ENCODE assay signal across 7 cellular contexts in genomic region chr16:29349966-29350365, GRCh38. TPM values are rescaled to one million over a fixed set of nuclear protein-coding genes. Genes with fewer than 3 reads are reported as not detected.
DNase-seq lines count a peak whose midpoint lies in the region; ATAC-seq, FAIRE-seq and TF ChIP-seq lines count a peak whose summit lies in the region.
"Not testable (repeated sequence)": the region's sequence is repeated elsewhere in the genome, so short reads cannot be mapped to it uniquely, and the experiment has no call there.

No MANE protein-coding gene starts in this region.

- BruUV-seq in IMR-90 (replicated peaks; lab: Mats Ljungman, UMichigan), result not testable (repeated sequence)

- not testable (repeated sequence) for H4K20me1 ChIP-seq in IMR-90 (ENCODE audit: insufficient read depth, low read length)

- peak overlapping the region; percentile 79; the same call in 1 of the 2 replicates for H3K27ac ChIP-seq in IMR-90 (ENCODE audit: insufficient read depth, low read length)
- H3K27ac ChIP-seq in kidney (ENCODE audit: low read depth in 2 of 2, low read length in 2 of 2), result not testable (repeated sequence)

- peak overlapping the region; percentile 59; the same call in 1 of the 2 replicates for H2AK5ac ChIP-seq in IMR-90 (ENCODE audit: low read depth, low read length)

- peak; percentile 85 for ATAC-seq in IMR-90 (ENCODE audit: low read depth)

- H3K56ac ChIP-seq in IMR-90 (ENCODE audit: extremely low read depth, insufficient read depth, low read length), result not testable (repeated sequence)

- CTCF ChIA-PET in IMR-90 (lab: Yijun Ruan, JAX), result not testable (repeated sequence)

- not testable (repeated sequence) for H3K14ac ChIP-seq in IMR-90 (replicated peaks; ENCODE audit: low read depth, low read length)

- not testable (repeated sequence) for H3K9me3 ChIP-seq in IMR-90 (ENCODE audit: control insufficient read depth, insufficient read depth, low read length); kidney (ENCODE audit: control insufficient read depth in 1 of 2, low read length in 2 of 2)

- H3K27me3 ChIP-seq in IMR-90 (ENCODE audit: control insufficient read depth, insufficient read depth, low read length), result not testable (repeated sequence)

- H3K36me3 ChIP-seq in IMR-90 (ENCODE audit: control insufficient read depth, insufficient read depth, low read length); kidney (ENCODE audit: control insufficient read depth in 1 of 2, insufficient read depth in 2 of 2, low read length in 2 of 2): not testable (repeated sequence)

- not testable (repeated sequence) for H3K9me1 ChIP-seq in IMR-90 (ENCODE audit: insufficient read depth, low read length)

- in situ Hi-C loops in IMR-90 (cut with MboI; ENCODE audit: low sequenced_read_pairs); astrocyte of the cerebellum (cut with HindIII; ENCODE audit: low sequenced_read_pairs): not testable (repeated sequence)

- H2BK15ac ChIP-seq in IMR-90 (ENCODE audit: low read depth, low read length), result peak overlapping the region; percentile 83; the same call in 1 of the 3 replicates

- POLR2A ChIA-PET in IMR-90 (lab: Charles Lee; ENCODE audit: unreplicated experiment), result not testable (repeated sequence)

- not testable (repeated sequence) for H2AFZ ChIP-seq in IMR-90 (replicated peaks; ENCODE audit: low read length, poor library complexity)

- DNase-seq in EH (ENCODE audit: low read depth) (peak; percentile 90), IMR-90 (peak; percentile 90), RPMI7951 (ENCODE audit: low read depth) (peak; percentile 95), astrocyte of the cerebellum (ENCODE audit: low read depth) (peak; percentile 90), fibroblast of peridontal ligament (ENCODE audit: extremely low read depth) (peak; percentile 96), kidney (peak; percentile 88), renal cortical epithelial cell (ENCODE audit: low read depth) (peak; percentile 86)

- not testable (repeated sequence) for H4K5ac ChIP-seq in IMR-90 (ENCODE audit: low read depth, low read length)

- not testable (repeated sequence) for TF ChIP-seq RAD21 in IMR-90 (IDR thresholded peaks at IDR 0.05; ENCODE audit: low read length)

- intact Hi-C loops in IMR-90 (cut with micrococcal nuclease); kidney (cut with DNase I): not testable (repeated sequence)

- H2BK120ac ChIP-seq in IMR-90 (ENCODE audit: low read depth, low read length), result peak overlapping the region; percentile 77

- dilution Hi-C loops in IMR-90 (cut with HindIII; ENCODE audit: low sequenced_read_pairs, unreplicated experiment), result not testable (repeated sequence)

- peak overlapping the region; percentile 78 to 79; a peak in 1 of 4 replicates for H4K8ac ChIP-seq in IMR-90 (ENCODE audit: low read depth in 2 of 2, low read length in 2 of 2)

- H2BK20ac ChIP-seq in IMR-90 (ENCODE audit: low read depth, low read length), result peak overlapping the region; percentile 34; the same call in 1 of the 2 replicates

- not testable (repeated sequence) for H3K4me3 ChIP-seq in IMR-90 (ENCODE audit: insufficient read depth, low read depth, low read length); astrocyte of the cerebellum (ENCODE audit: low read depth, low read length); kidney (ENCODE audit: low read length in 2 of 2)

- whole genome bisulfite sequencing in IMR-90 (ENCODE audit: extremely low coverage in 2 of 2, insufficient read length in 1 of 2), 2 experiments, result 0% methylated on average over 1 of the region's 7 CpGs; no CpG with 5 or more reads in 1 of the 2 experiments

- H3K4me1 ChIP-seq in IMR-90 (ENCODE audit: control insufficient read depth, insufficient read depth, low read length); kidney (ENCODE audit: control insufficient read depth in 1 of 2, insufficient read depth in 1 of 2, low read depth in 1 of 2, low read length in 2 of 2): not testable (repeated sequence)

- not testable (repeated sequence) for H2BK5ac ChIP-seq in IMR-90 (ENCODE audit: low read depth, low read length, poor library complexity, severe bottlenecking)

- not testable (repeated sequence) for H3K23ac ChIP-seq in IMR-90 (ENCODE audit: low read depth, low read length)

- H4K91ac ChIP-seq in IMR-90 (ENCODE audit: insufficient read depth, low read depth, low read length), result peak overlapping the region; percentile 61; the same call in 1 of the 2 replicates

- H3K4ac ChIP-seq in IMR-90 (ENCODE audit: low read depth, low read length), result peak overlapping the region; percentile 71; the same call in 1 of the 2 replicates

- peak overlapping the region; percentile 33; the same call in 1 of the 2 replicates for H3K18ac ChIP-seq in IMR-90 (ENCODE audit: low read depth, low read length)

- H3K4me2 ChIP-seq in IMR-90 (ENCODE audit: low read depth, low read length), result not testable (repeated sequence)

- not testable (repeated sequence) for H3K79me1 ChIP-seq in IMR-90 (ENCODE audit: low read depth in 1 of 2, low read length in 2 of 2)

- not testable (repeated sequence) for FAIRE-seq in kidney (lab: Jason Lieb, UNC)

- not testable (repeated sequence) for TF ChIP-seq CTCF in IMR-90 (conservative IDR thresholded peaks at IDR 0.05; ENCODE audit: low read depth, low read length); astrocyte of the cerebellum (IDR thresholded peaks at IDR 0.05; ENCODE audit: low read depth, low read length, missing control alignments); kidney (IDR thresholded peaks at IDR 0.05; ENCODE audit: borderline replicate concordance, extremely low read depth, insufficient read depth)

- H3K9ac ChIP-seq in IMR-90 (ENCODE audit: low read depth, low read length); kidney (ENCODE audit: low read length in 2 of 2): not testable (repeated sequence)

- TF ChIP-seq POLR2A in IMR-90 (IDR thresholded peaks at IDR 0.05; ENCODE audit: low read depth, low read length), result not testable (repeated sequence)

- not testable (repeated sequence) for H2AK9ac ChIP-seq in IMR-90 (replicated peaks; ENCODE audit: low read depth, low read length, poor library complexity)

TF ChIP-seq in IMR-90, 13 proteins besides CTCF, POLR2A, EP300 and RAD21:
- TF ChIP-seq NFE2L2 (IDR thresholded peaks at IDR 0.05; ENCODE audit: low read depth, low read length) (peak; percentile 50; the same call in 1 of the 2 replicates), MAFK (IDR thresholded peaks at IDR 0.05; ENCODE audit: low read depth, low read length) (peak; percentile 39; the same call in 1 of the 2 replicates), FOS (IDR thresholded peaks at IDR 0.05; ENCODE audit: low read depth, low read length) (peak; percentile 33; the same call in 1 of the 2 replicates)

RNA-seq across cellular contexts. Expression of gene NPIPB11, which starts 56.5 kb away (rescaled TPM):
- under 0.01 TPM in 2 replicates for total RNA-seq in IMR-90 (2012; rRNA removed)
- 1.8 and 2.1 TPM in 2 replicates for polyA plus RNA-seq in IMR-90 (2012; rRNA removed)
- 0.37 and 0.66 TPM in 2 replicates for polyA plus RNA-seq in IMR-90 (2012; cell fraction: cytosol; rRNA removed)
- 14.8 and 19.7 TPM in 2 replicates for polyA plus RNA-seq in IMR-90 (2012; cell fraction: nucleus; rRNA removed; ENCODE audit: low replicate concordance)
- 0.10 and 0.12 TPM in 2 replicates for total RNA-seq in RPMI7951 (2014; rRNA removed; shearing (Covaris generic))
- 0.50 TPM for total RNA-seq in kidney
- 0.65 TPM for polyA plus RNA-seq in kidney (ENCODE audit: insufficient read depth, low read depth, low replicate concordance)
- 0.10 and 4.0 TPM in 2 replicates for total RNA-seq in renal cortical epithelial cell
